In the genomic region with DNA sequence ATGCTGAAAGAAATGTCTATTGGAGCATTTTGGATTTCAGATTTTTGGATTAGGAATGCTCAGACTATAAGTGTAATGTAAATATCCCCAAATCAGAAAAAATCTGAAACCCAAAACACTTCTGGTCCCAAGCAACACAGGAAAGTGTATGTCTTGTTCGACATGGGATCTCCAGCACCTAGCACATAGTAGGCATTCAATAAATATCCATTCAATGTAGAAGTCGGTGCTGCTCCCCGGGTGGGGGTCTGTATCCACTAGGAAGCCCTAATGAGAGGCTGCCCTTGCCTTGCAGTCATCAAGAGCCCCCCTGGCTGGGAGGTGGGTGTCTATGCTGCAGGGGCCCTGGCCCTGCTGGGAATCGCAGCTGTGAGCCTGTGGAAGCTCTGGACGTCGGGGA, we compare ENCODE assay signal across 19 cellular contexts. TPM values are rescaled to one million over a fixed set of nuclear protein-coding genes. Genes with fewer than 3 reads are reported as not detected.
"Had no signal": no experiment of that assay in that cellular context is flagged by ENCODE, and none has a peak within 500 bp of the region (broad histone marks: within the 10 kb centered on the region; RNA-seq: fewer than 3 reads in every experiment).

No MANE protein-coding gene starts in this region.

- H3K4me3 ChIP-seq: gastrocnemius medialis, heart right ventricle, ovary, testis had no signal

- H3K9me3 ChIP-seq: gastrocnemius medialis, heart right ventricle, ovary, testis had no signal

- H3K4me1 ChIP-seq: gastrocnemius medialis, testis had no signal

- ATAC-seq: activated CD8-positive, alpha-beta memory T cell treated with anti-CD3 and anti-CD28 coated beads, Interleukin-2, amount 10 ng/mL, durations not matched to agents 7 days and 5 days; gastrocnemius medialis; left lobe of liver; stimulated activated naive CD8-positive, alpha-beta T cell treated with anti-CD3 and anti-CD28 coated beads, Interleukin-15, amount 100 ng/mL, for 72 hours had no signal

- H3K27me3 ChIP-seq: gastrocnemius medialis, ovary, testis had no signal

- DNase-seq: activated CD4-positive, alpha-beta T cell treated with anti-CD3 and anti-CD28 coated beads, Interleukin-2, amount 50 U/mL, for 48 hours; activated CD4-positive, CD25-positive, alpha-beta regulatory T cell; activated CD8-positive, alpha-beta memory T cell treated with anti-CD3 and anti-CD28 coated beads, Interleukin-2, amount 10 ng/mL, durations not matched to agents 7 days and 5 days; activated gamma-delta T cell; activated naive CD8-positive, alpha-beta T cell treated with anti-CD3 and anti-CD28 coated beads for 36 hours; activated T-cell treated with anti-CD3 and anti-CD28 coated beads, Interleukin-2, amount 50 U/mL, for 24 hours; effector CD4-positive, alpha-beta T cell; gastrocnemius medialis; heart right ventricle; nephron progenitor cell; stimulated activated CD4-positive, alpha-beta T cell treated with anti-CD3 and anti-CD28 coated beads, Interleukin-4, amount 100 ng/mL, for 24 hours; stimulated activated naive CD8-positive, alpha-beta T cell treated with anti-CD3 and anti-CD28 coated beads, Interleukin-15, amount 100 ng/mL, for 72 hours; testis had no signal

- H3K27ac ChIP-seq: gastrocnemius medialis, heart right ventricle, ovary, testis had no signal

- H3K36me3 ChIP-seq: gastrocnemius medialis, heart right ventricle, ovary had no signal

RNA-seq across cellular contexts. Expression of a gene that starts 11.4 kb away (rescaled TPM):
- total RNA-seq: activated CD8-positive, alpha-beta memory T cell treated with anti-CD3 and anti-CD28 coated beads, Interleukin-2, amount 10 ng/mL, durations not matched to agents 7 days and 5 days; activated naive CD8-positive, alpha-beta T cell treated with anti-CD3 and anti-CD28 coated beads for 36 hours; endothelial cell of umbilical vein; T-helper 2 cell treated with Interferon-gamma antibody and Interleukin-4, amounts not matched to agents 100 ng/mL and 5 ng/mL, for 36 hours had no signal
- polyA plus RNA-seq: endothelial cell of umbilical vein had no signal

RNA-seq across cellular contexts. Expression of a gene that starts 22.3 kb away (rescaled TPM):
- total RNA-seq: T-helper 2 cell treated with Interferon-gamma antibody and Interleukin-4, amounts not matched to agents 100 ng/mL and 5 ng/mL, for 36 hours had no signal

RNA-seq across cellular contexts. Expression of a gene that starts 59.2 kb away (rescaled TPM):
- total RNA-seq: activated CD8-positive, alpha-beta memory T cell treated with anti-CD3 and anti-CD28 coated beads, Interleukin-2, amount 10 ng/mL, durations not matched to agents 7 days and 5 days; activated naive CD8-positive, alpha-beta T cell treated with anti-CD3 and anti-CD28 coated beads for 36 hours; bronchial epithelial cell; endothelial cell of umbilical vein; gastrocnemius medialis; heart right ventricle; left lobe of liver; T-helper 2 cell treated with Interferon-gamma antibody and Interleukin-4, amounts not matched to agents 100 ng/mL and 5 ng/mL, for 36 hours; ureter had no signal
- polyA plus RNA-seq: endothelial cell of umbilical vein, heart right ventricle, ovary had no signal
